In the genomic region with DNA sequence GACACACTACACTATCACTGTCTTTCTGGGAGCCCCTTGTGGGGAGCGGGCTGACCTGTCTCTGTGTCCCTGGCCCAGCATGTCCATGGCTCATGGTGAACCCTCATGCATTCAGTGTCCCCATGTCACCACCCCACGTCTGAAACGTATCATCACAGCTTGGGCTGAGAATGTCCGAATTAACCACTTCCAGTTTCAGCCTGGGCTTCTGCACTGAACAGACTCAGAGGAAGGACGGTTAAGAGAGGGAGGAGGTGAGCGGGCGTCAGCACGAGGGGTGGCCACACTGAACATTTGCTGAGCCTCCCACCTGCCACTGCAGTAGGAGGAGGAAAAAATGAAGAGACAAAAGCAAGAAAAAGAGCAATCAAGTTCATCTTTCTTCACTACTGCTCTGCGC, we compare ENCODE assay signal across 2 cellular contexts.
TF ChIP-seq lines count a peak whose summit lies in the region.

No MANE protein-coding gene starts in this region.

TF ChIP-seq in HepG2, 621 proteins besides CTCF, POLR2A, EP300 and RAD21:
- TF ChIP-seq GLI4 (CRISPR knock-in tag; IDR thresholded peaks at IDR 0.05; ENCODE audit: borderline replicate concordance) (no peak), KDM3A (CRISPR knock-in tag; IDR thresholded peaks at IDR 0.05; ENCODE audit: low read depth) (no peak)
- TF ChIP-seq, protein P1, sequence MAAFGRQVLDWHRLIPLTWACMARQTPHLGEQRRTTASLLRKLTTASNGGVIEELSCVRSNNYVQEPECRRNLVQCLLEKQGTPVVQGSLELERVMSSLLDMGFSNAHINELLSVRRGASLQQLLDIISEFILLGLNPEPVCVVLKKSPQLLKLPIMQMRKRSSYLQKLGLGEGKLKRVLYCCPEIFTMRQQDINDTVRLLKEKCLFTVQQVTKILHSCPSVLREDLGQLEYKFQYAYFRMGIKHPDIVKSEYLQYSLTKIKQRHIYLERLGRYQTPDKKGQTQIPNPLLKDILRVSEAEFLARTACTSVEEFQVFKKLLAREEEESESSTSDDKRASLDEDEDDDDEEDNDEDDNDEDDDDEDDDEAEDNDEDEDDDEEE (CRISPR knock-in tag; IDR thresholded peaks at IDR 0.05): no peak
- TF ChIP-seq, protein P2, sequence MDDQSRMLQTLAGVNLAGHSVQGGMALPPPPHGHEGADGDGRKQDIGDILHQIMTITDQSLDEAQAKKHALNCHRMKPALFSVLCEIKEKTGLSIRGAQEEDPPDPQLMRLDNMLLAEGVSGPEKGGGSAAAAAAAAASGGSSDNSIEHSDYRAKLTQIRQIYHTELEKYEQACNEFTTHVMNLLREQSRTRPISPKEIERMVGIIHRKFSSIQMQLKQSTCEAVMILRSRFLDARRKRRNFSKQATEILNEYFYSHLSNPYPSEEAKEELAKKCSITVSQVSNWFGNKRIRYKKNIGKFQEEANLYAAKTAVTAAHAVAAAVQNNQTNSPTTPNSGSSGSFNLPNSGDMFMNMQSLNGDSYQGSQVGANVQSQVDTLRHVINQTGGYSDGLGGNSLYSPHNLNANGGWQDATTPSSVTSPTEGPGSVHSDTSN (CRISPR knock-in tag; IDR thresholded peaks at IDR 0.05; ENCODE audit: borderline replicate concordance): no peak

TF ChIP-seq in GM12878, 131 proteins besides CTCF, POLR2A, EP300 and RAD21:
- TF ChIP-seq POLR2AphosphoS2 (IDR thresholded peaks at IDR 0.05; ENCODE audit: low read depth, low read length) (no peak), FOXM1 (IDR thresholded peaks at IDR 0.05; ENCODE audit: low read depth, low read length) (no peak), PAX8 (IDR thresholded peaks at IDR 0.05) (no peak), SIX5 (IDR thresholded peaks at IDR 0.05; ENCODE audit: low read depth, low read length, severe bottlenecking) (no peak)
- TF ChIP-seq, protein P3, sequence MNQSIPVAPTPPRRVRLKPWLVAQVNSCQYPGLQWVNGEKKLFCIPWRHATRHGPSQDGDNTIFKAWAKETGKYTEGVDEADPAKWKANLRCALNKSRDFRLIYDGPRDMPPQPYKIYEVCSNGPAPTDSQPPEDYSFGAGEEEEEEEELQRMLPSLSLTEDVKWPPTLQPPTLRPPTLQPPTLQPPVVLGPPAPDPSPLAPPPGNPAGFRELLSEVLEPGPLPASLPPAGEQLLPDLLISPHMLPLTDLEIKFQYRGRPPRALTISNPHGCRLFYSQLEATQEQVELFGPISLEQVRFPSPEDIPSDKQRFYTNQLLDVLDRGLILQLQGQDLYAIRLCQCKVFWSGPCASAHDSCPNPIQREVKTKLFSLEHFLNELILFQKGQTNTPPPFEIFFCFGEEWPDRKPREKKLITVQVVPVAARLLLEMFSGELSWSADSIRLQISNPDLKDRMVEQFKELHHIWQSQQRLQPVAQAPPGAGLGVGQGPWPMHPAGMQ (IDR thresholded peaks at IDR 0.05; ENCODE audit: borderline replicate concordance): no peak
TF ChIP-seq in GM12878: peak in this region for 0.
